In the genomic region with DNA sequence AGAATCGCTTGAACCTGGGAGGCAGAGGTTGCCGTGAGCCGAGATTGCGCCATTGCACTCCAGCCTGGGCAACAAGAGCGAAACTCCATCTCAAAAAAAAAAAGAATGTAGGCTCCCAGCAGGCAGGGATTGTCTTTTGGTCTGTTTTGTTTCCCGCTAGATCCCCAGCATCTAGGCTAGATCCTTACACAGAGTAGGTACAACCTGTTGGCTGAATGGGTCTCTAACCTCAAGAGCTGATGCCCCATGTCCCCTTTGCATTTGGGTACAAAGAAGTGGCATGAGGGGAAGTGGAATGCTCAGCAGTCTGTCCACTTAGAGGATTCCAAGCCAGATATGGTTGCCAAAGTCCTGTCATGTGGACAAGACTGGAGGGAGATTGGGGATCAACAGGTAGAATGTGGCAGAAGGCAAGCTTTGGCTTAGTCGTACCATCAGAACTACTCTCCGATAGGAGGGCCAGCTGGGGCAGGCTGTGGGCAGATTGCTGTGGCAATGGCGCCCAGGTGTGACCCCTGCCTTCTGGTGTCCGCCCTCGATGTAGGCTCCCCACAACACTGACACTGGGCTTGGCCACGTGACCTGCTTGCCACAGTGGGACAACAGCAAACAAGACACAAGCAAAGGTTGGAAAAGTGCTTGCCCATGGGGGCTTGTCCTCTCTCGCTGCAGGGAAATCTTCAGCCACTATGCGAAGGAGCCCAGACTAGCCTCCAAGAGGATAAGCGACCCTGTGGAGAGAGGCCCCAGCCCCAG, we compare ENCODE assay signal across 22 cellular contexts. TPM values are rescaled to one million over a fixed set of nuclear protein-coding genes. Genes with fewer than 3 reads are reported as not detected.
A peak's percentile ranks its signal among the peaks of the same experiment; 100 is the strongest.
DNase-seq lines count a peak whose midpoint lies in the region; ATAC-seq, FAIRE-seq and TF ChIP-seq lines count a peak whose summit lies in the region.
"Had no signal": no experiment of that assay in that cellular context is flagged by ENCODE, and none has a peak within 500 bp of the region (broad histone marks: within the 10 kb centered on the region; RNA-seq: fewer than 3 reads in every experiment).

No MANE protein-coding gene starts in this region.

- H2BK12ac ChIP-seq in H1 (ENCODE audit: low read depth, low read length) = peak overlapping the region; percentile 60; the same call in 1 of the 2 replicates

- no peak overlapping the region for H4K5ac ChIP-seq in IMR-90 (ENCODE audit: low read depth, low read length)
- no peak overlapping the region for H4K5ac ChIP-seq in H1 (ENCODE audit: insufficient read length, low read depth, low read length)

- TF ChIP-seq POLR2A in IMR-90 (IDR thresholded peaks at IDR 0.05; ENCODE audit: low read depth, low read length) (no peak), H1 (IDR thresholded peaks at IDR 0.05; ENCODE audit: control extremely low read depth in 1 of 2, low read depth in 2 of 2, low read length in 2 of 2) (no peak)

- in situ Hi-C loops in IMR-90 (cut with MboI; ENCODE audit: low sequenced_read_pairs) = no loop called here

- intact Hi-C loops in IMR-90 (cut with micrococcal nuclease) (no loop called here), posterior vena cava (cut with DNase I) (no loop called here)

- H3K27ac ChIP-seq in IMR-90 (ENCODE audit: insufficient read depth, low read length) = no peak overlapping the region
- H3K27ac ChIP-seq in H1 (ENCODE audit: low read depth, low read length) = no peak overlapping the region
- H3K27ac ChIP-seq: KMS-11 had no signal

- H4K20me1 ChIP-seq in IMR-90 (ENCODE audit: insufficient read depth, low read length) (no peaks in the 10 kb centered on the region), H1 (replicated peaks in 1 of 2; ENCODE audit: control insufficient read depth in 1 of 2, insufficient read depth in 2 of 2, low read length in 2 of 2) (no peaks in the 10 kb centered on the region)

- no peak overlapping the region for H3K14ac ChIP-seq in IMR-90 (replicated peaks; ENCODE audit: low read depth, low read length)
- H3K14ac ChIP-seq in H1 (ENCODE audit: insufficient read length) = no peak overlapping the region

- H3K4me2 ChIP-seq in IMR-90 (ENCODE audit: low read depth, low read length) (no peak overlapping the region), H1 (ENCODE audit: insufficient read depth in 1 of 2, low read depth in 2 of 2, low read length in 2 of 2) (peak overlapping the region in 1 of 2 experiments; percentile 45; a peak in 1 of 4 replicates)
- H3K4me2 ChIP-seq: GM23338, KMS-11 had no signal

- no peak overlapping the region for H2AK5ac ChIP-seq in IMR-90 (ENCODE audit: low read depth, low read length)
- H2AK5ac ChIP-seq in H1 (ENCODE audit: low read depth, low read length) = no peak overlapping the region

- no peak overlapping the region for H2BK15ac ChIP-seq in IMR-90 (ENCODE audit: low read depth, low read length)
- H2BK15ac ChIP-seq in H1 (ENCODE audit: low read length) = 0 out of 2 replicates have a peak overlapping the region, but pooled peaks have one; percentile 5

- DNase-seq in IMR-90 = no peak
- no peak for DNase-seq in H1 (ENCODE audit: low read depth in 1 of 2, low spot score in 2 of 2)
- DNase-seq in posterior vena cava (ENCODE audit: low spot score) = peak; percentile 47
- DNase-seq in stimulated activated naive CD4-positive, alpha-beta T cell (lab: John Stamatoyannopoulos, UW) = no peak
- DNase-seq in putamen (ENCODE audit: low spot score) = no peak
- DNase-seq: ACHN; BE2C; C1 segment of cervical spinal cord; CD4-positive, CD25-positive, alpha-beta regulatory T cell; CD8-positive, alpha-beta memory T cell; COR-L47; GDM1 had no signal

- H3K4me1 ChIP-seq in ES-I3 (ENCODE audit: insufficient read depth, low read length) (peaks cover 28% of the 10 kb centered on the region), IMR-90 (ENCODE audit: control insufficient read depth, insufficient read depth, low read length) (peaks cover 10% of the 10 kb centered on the region), H1 (replicated peaks in 1 of 4; ENCODE audit: control insufficient read depth in 3 of 4, insufficient read depth in 4 of 4, low read length in 3 of 4) (peaks cover 12 to 33% (median 18%) of the 10 kb centered on the region in 4 experiments)

- H4K91ac ChIP-seq in IMR-90 (ENCODE audit: insufficient read depth, low read depth, low read length) (no peak overlapping the region), H1 (replicated peaks; ENCODE audit: insufficient read length, low read length) (peak overlapping the region; percentile 58)

- H3K9ac ChIP-seq in ES-I3 (ENCODE audit: low read depth, low read length) (peak overlapping the region; percentile 55; the same call in 1 of the 2 replicates), IMR-90 (ENCODE audit: low read depth, low read length) (no peak overlapping the region), H1 (replicated peaks in 1 of 4; ENCODE audit: extremely low read depth in 1 of 4, low read depth in 3 of 4, low read length in 3 of 4) (no peak overlapping the region)
- H3K9ac ChIP-seq: KMS-11 had no signal

- H3K9me1 ChIP-seq in IMR-90 (ENCODE audit: insufficient read depth, low read length) = 0 out of 2 replicates have a peak, but pooled peaks cover 3% of the 10 kb centered on the region

- CTCF ChIA-PET in IMR-90 (lab: Yijun Ruan, JAX) (no interaction called here), H1 (lab: Charles Lee; ENCODE audit: partially characterized antibody) (interaction anchor here (0.6 to 2.0 kb wide), 6 partner anchors 9 to 363 kb away, joined by 3 to 8 read pairs (median 4); no protein-coding TSS in a partner anchor)

- H3K9me3 ChIP-seq in ES-I3 (ENCODE audit: control insufficient read depth, insufficient read depth, low read length) = no peaks in the 10 kb centered on the region
- H3K9me3 ChIP-seq in IMR-90 (ENCODE audit: control insufficient read depth, insufficient read depth, low read length) = no peaks in the 10 kb centered on the region
- no peaks in the 10 kb centered on the region for H3K9me3 ChIP-seq in H1 (ENCODE audit: insufficient read depth in 2 of 2, low read depth in 1 of 2, low read length in 1 of 2)
- H3K9me3 ChIP-seq: BE2C had no signal

- H3K79me1 ChIP-seq in IMR-90 (ENCODE audit: low read depth in 1 of 2, low read length in 2 of 2) = no peaks in the 10 kb centered on the region
- no peaks in the 10 kb centered on the region; the same call in 1 of the 2 replicates for H3K79me1 ChIP-seq in H1 (ENCODE audit: low read depth, low read length)

- no TSS peak for BruUV-seq in IMR-90 (replicated peaks; lab: Mats Ljungman, UMichigan)

- H2BK20ac ChIP-seq in IMR-90 (ENCODE audit: low read depth, low read length) (no peak overlapping the region), H1 (ENCODE audit: low read length) (no peak overlapping the region)

- no peak overlapping the region for H3K23ac ChIP-seq in IMR-90 (ENCODE audit: low read depth, low read length)
- H3K23ac ChIP-seq in H1 (ENCODE audit: insufficient read length) = no peak overlapping the region

- TF ChIP-seq RAD21 in IMR-90 (IDR thresholded peaks at IDR 0.05; ENCODE audit: low read length) (no peak), H1 (IDR thresholded peaks at IDR 0.05 in 1 of 2, conservative IDR thresholded peaks at IDR 0.05 in 1 of 2; ENCODE audit: low read depth in 2 of 2, low read length in 2 of 2) (no peak)

- no peak for ATAC-seq in IMR-90 (ENCODE audit: low read depth)
- ATAC-seq in HG03097 (IDR thresholded peaks at IDR 0.05; ENCODE audit: low FRiP score, unreplicated experiment) = no peak
- ATAC-seq: GM23338, HepG2 had no signal

- FAIRE-seq in H1 (lab: Jason Lieb, UNC) = no peak
- FAIRE-seq: A204.1, D721Med, GM12892, GM18507, HepG2 had no signal

- dilution Hi-C loops in IMR-90 (cut with HindIII; ENCODE audit: low sequenced_read_pairs, unreplicated experiment) = no loop called here

- H3K4me3 ChIP-seq in IMR-90 (ENCODE audit: insufficient read depth, low read depth, low read length) (no peak overlapping the region), H1 (ENCODE audit: extremely low read depth in 1 of 4, insufficient read depth in 2 of 4, low read depth in 3 of 4, low read length in 4 of 4) (no peak overlapping the region)
- H3K4me3 ChIP-seq: GM23338 had no signal

- no peak overlapping the region for H3K18ac ChIP-seq in IMR-90 (ENCODE audit: low read depth, low read length)
- H3K18ac ChIP-seq in H1 (ENCODE audit: extremely low read depth, low read length) = no peak overlapping the region

- 89% methylated on average over 11 of the region's 15 CpGs; no CpG with 5 or more reads in 1 of the 2 experiments for WGBS in IMR-90 (ENCODE audit: extremely low coverage in 2 of 2, insufficient read length in 1 of 2), 2 experiments
- WGBS in H1 (ENCODE audit: extremely low coverage in 1 of 2, insufficient coverage in 1 of 2, insufficient read length in 1 of 2, insufficient replicate concordance in 2 of 2, low coverage in 1 of 2, low lambda C conversion rate in 2 of 2, missing lambda C conversion rate in 1 of 2), 2 experiments = 93% methylated on average over 15 of the region's 15 CpGs; no CpG with 5 or more reads in 1 of the 2 experiments

- H3K36me3 ChIP-seq in ES-I3 (ENCODE audit: insufficient read depth, low read length) (no peaks in the 10 kb centered on the region), IMR-90 (ENCODE audit: control insufficient read depth, insufficient read depth, low read length) (no peaks in the 10 kb centered on the region), H1 (ENCODE audit: control insufficient read depth in 2 of 4, insufficient read depth in 4 of 4, low read length in 3 of 4) (no peaks in the 10 kb centered on the region)
- H3K36me3 ChIP-seq: BE2C had no signal

- no peak overlapping the region for H2AK9ac ChIP-seq in IMR-90 (replicated peaks; ENCODE audit: low read depth, low read length, poor library complexity)

- H3K79me2 ChIP-seq in H1 (ENCODE audit: control insufficient read depth in 1 of 2, insufficient read depth in 2 of 2, low read length in 2 of 2) = no peaks in the 10 kb centered on the region

- H2BK5ac ChIP-seq in IMR-90 (ENCODE audit: low read depth, low read length, poor library complexity, severe bottlenecking) (no peak overlapping the region), H1 (ENCODE audit: low read depth, low read length) (no peak overlapping the region)

- TF ChIP-seq CTCF in IMR-90 (conservative IDR thresholded peaks at IDR 0.05; ENCODE audit: low read depth, low read length) (no peak), H1 (IDR thresholded peaks at IDR 0.05; ENCODE audit: control extremely low read depth in 1 of 3, insufficient read depth in 1 of 3, low read depth in 1 of 3, low read length in 3 of 3) (no peak)

- peaks cover 27% of the 10 kb centered on the region for H3K27me3 ChIP-seq in IMR-90 (ENCODE audit: control insufficient read depth, insufficient read depth, low read length)
- H3K27me3 ChIP-seq in H1 (replicated peaks in 1 of 4; ENCODE audit: control insufficient read depth in 3 of 4, extremely low read depth in 1 of 4, insufficient read depth in 3 of 4, low read length in 3 of 4) = peaks cover 0 to 3% (median 0%) of the 10 kb centered on the region in 4 experiments; a peak in 2 of 7 replicates
- H3K27me3 ChIP-seq: BE2C had no signal

- no peak overlapping the region for H3K56ac ChIP-seq in IMR-90 (ENCODE audit: extremely low read depth, insufficient read depth, low read length)
- H3K56ac ChIP-seq in H1 (replicated peaks; ENCODE audit: insufficient read length, low read depth, low read length) = no peak overlapping the region

- TF ChIP-seq EP300 in H1 (IDR thresholded peaks at IDR 0.05; ENCODE audit: borderline replicate concordance in 1 of 2, low read depth in 2 of 2, low read length in 2 of 2) = no peak

- H3K4ac ChIP-seq in IMR-90 (ENCODE audit: low read depth, low read length) (no peak overlapping the region), H1 (replicated peaks; ENCODE audit: insufficient read length, low read depth, low read length) (no peak overlapping the region)

- H2AFZ ChIP-seq in IMR-90 (replicated peaks; ENCODE audit: low read length, poor library complexity) (peak overlapping the region; percentile 43), H1 (ENCODE audit: low read length) (no peak overlapping the region)
- H2AFZ ChIP-seq: GM23338 had no signal

- H4K8ac ChIP-seq in IMR-90 (ENCODE audit: low read depth in 2 of 2, low read length in 2 of 2) (no peak overlapping the region), H1 (ENCODE audit: extremely low read depth, insufficient read depth, low read length) (no peak overlapping the region)

- no peaks in the 10 kb centered on the region; the same call in 1 of the 2 replicates for H3K23me2 ChIP-seq in H1 (ENCODE audit: low read depth, low read length)

- POLR2A ChIA-PET in IMR-90 (lab: Charles Lee; ENCODE audit: unreplicated experiment) = interaction anchor here (0.7 kb wide), 1 partner anchor 897 kb away, joined by 6 read pairs; no protein-coding TSS in a partner anchor
- POLR2A ChIA-PET in H1 (lab: Charles Lee; ENCODE audit: partially characterized antibody) = no interaction called here

- H2BK120ac ChIP-seq in IMR-90 (ENCODE audit: low read depth, low read length) (no peak overlapping the region), H1 (replicated peaks; ENCODE audit: low read depth, low read length) (no peak overlapping the region)

RNA-seq across cellular contexts. Expression of a gene that starts 21.4 kb away (rescaled TPM):
- total RNA-seq in IMR-90 (2012; rRNA removed) = not detected in 2 replicates
- polyA plus RNA-seq in IMR-90 (2012; rRNA removed) = not detected in 2 replicates
- polyA plus RNA-seq in IMR-90 (2012; cell fraction: cytosol; rRNA removed) = not detected in 2 replicates
- polyA plus RNA-seq in IMR-90 (2012; cell fraction: nucleus; rRNA removed; ENCODE audit: low replicate concordance) = not detected in 2 replicates
- total RNA-seq in H1 (2021; fragmentation: NEBNext Ultra II Directional; extraction: Animal tissue kit (Norgen Biotek cat#: 25700)) = not detected in 2 replicates
- polyA plus RNA-seq in H1 (2011; rRNA removed) = not detected in 2 replicates
- polyA plus RNA-seq in H1 (2011; cell fraction: cytosol; rRNA removed) = not detected
- not detected for polyA plus RNA-seq in H1 (2011; cell fraction: nucleus; rRNA removed)
- not detected in 4 replicates for polyA plus RNA-seq in H1 (2012, experiment 1 of 2)
- not detected for polyA plus RNA-seq in H1 (2012, experiment 2 of 2)
- polyA plus RNA-seq in H1 (2013, experiment 1 of 2) = not detected
- not detected for polyA plus RNA-seq in H1 (2013, experiment 2 of 2)
- polyA minus RNA-seq in H1 (2011; rRNA and poly(A)+ RNA removed) = not detected in 2 replicates
- not detected for polyA minus RNA-seq in H1 (2011; cell fraction: cytosol; rRNA and poly(A)+ RNA removed)
- not detected for polyA minus RNA-seq in H1 (2011; cell fraction: nucleus; rRNA and poly(A)+ RNA removed)
- total RNA-seq in posterior vena cava = 1 to 10 TPM; 1.5 to 5.2 TPM
- total RNA-seq: CD4-positive, CD25-positive, alpha-beta regulatory T cell; CD8-positive, alpha-beta memory T cell; GM23338; H7; HepG2 had no signal
- polyA plus RNA-seq: CD4-positive, CD25-positive, alpha-beta regulatory T cell; CD8-positive, alpha-beta memory T cell; GM23338 had no signal
